32 cellular contexts compared by ENCODE assay signal in the genomic region with DNA sequence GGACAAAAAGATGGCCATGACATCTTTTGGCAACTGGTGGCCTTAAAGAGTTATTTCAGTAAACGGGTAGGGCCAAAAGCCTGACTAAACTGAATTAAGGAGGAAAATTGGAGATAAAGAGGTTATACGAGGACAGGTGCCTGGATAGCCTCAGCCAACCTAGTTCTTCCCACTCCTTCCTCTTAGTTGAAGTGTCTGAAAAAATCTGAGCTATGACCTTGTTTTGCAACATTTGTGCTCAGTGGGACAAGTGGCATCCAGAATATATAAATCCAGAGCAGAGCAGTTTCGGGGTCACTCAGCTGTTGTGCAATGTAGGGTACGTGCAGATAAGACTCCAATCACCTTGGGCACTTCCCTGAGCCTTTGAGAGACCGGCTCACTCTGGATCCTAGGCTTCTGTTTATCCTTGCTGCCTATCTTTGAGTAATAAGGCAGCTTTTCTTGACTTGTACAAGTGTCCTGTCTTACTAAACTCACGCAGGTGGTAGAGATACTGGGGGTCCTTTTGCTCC.
"Had no signal": no experiment of that assay in that cellular context is flagged by ENCODE, and none has a peak within 500 bp of the region (broad histone marks: within the 10 kb centered on the region; RNA-seq: fewer than 3 reads in every experiment).

No MANE protein-coding gene starts in this region.

- H3K4me1 ChIP-seq: adrenal gland, ascending aorta, breast epithelium, esophagus muscularis mucosa, foreskin keratinocyte, gastrocnemius medialis, heart left ventricle had no signal

- H3K9me3 ChIP-seq: adrenal gland, ascending aorta, gastrocnemius medialis had no signal

- H3K4me3 ChIP-seq: adrenal gland, ascending aorta, breast epithelium, cardiac muscle cell, coronary artery, dorsolateral prefrontal cortex, esophagus muscularis mucosa, gastrocnemius medialis, heart left ventricle had no signal

- DNase-seq: activated B cell treated with CpG ODN at 0.5 μM for 24 hours; activated CD4-positive, alpha-beta memory T cell treated with anti-CD3 and anti-CD28 coated beads for 36 hours; activated CD4-positive, alpha-beta T cell treated with anti-CD3 and anti-CD28 coated beads for 36 hours; activated CD4-positive, alpha-beta T cell treated with anti-CD3 and anti-CD28 coated beads, Interleukin-2, amount 10 ng/mL, durations not matched to agents 24 days and 14 days; activated CD8-positive, alpha-beta memory T cell treated with anti-CD3 and anti-CD28 coated beads, Interleukin-2, amount 10 ng/mL, durations not matched to agents 7 days and 5 days; activated CD8-positive, alpha-beta memory T cell treated with anti-CD3 and anti-CD28 coated beads, Interleukin-2, amount 50 U/mL, for 4 hours; activated CD8-positive, alpha-beta T cell treated with anti-CD3 and anti-CD28 coated beads, Interleukin-2, amount 10 ng/mL, durations not matched to agents 7 days and 5 days; activated effector memory CD4-positive, alpha-beta T cell treated with anti-CD3 and anti-CD28 coated beads, Interleukin-2, amount 50 U/mL, for 16 hours; activated naive CD4-positive, alpha-beta T cell treated with anti-CD3 and anti-CD28 coated beads for 36 hours; activated naive CD8-positive, alpha-beta T cell treated with anti-CD3 and anti-CD28 coated beads for 36 hours; activated naive CD8-positive, alpha-beta T cell treated with anti-CD3 and anti-CD28 coated beads, Interleukin-2, amount 50 U/mL, for 24 hours; activated T-cell treated with anti-CD3 and anti-CD28 coated beads, Interleukin-2, amount 50 U/mL, for 1 hour; activated T-cell treated with anti-CD3 and anti-CD28 coated beads, Interleukin-2, amount 50 U/mL, for 48 hours; amygdala; central memory CD4-positive, alpha-beta T cell; dorsolateral prefrontal cortex; effector memory CD4-positive, alpha-beta T cell; foreskin keratinocyte; gastrocnemius medialis; glutamatergic neuron; heart left ventricle; T-helper 1 cell; T-helper 17 cell; T1000; WERI-Rb-1 had no signal

- H3K27me3 ChIP-seq: adrenal gland, ascending aorta, cardiac muscle cell, esophagus muscularis mucosa, foreskin keratinocyte had no signal

- ATAC-seq: activated CD4-positive, alpha-beta T cell treated with anti-CD3 and anti-CD28 coated beads for 36 hours; activated CD4-positive, CD25-positive, alpha-beta regulatory T cell treated with anti-CD3 and anti-CD28 coated beads, Interleukin-2, amount 50 U/mL, for 24 hours; activated CD8-positive, alpha-beta memory T cell treated with anti-CD3 and anti-CD28 coated beads, Interleukin-2, amount 10 ng/mL, durations not matched to agents 7 days and 5 days; activated CD8-positive, alpha-beta T cell treated with anti-CD3 and anti-CD28 coated beads, Interleukin-2, amount 10 ng/mL, durations not matched to agents 7 days and 5 days; activated naive CD8-positive, alpha-beta T cell treated with anti-CD3 and anti-CD28 coated beads, Interleukin-2, amount 50 U/mL, for 24 hours; foreskin keratinocyte; gastrocnemius medialis; heart left ventricle; T-helper 17 cell had no signal

- H3K36me3 ChIP-seq: adrenal gland, ascending aorta, breast epithelium, cardiac muscle cell, esophagus muscularis mucosa, gastrocnemius medialis, heart left ventricle, WERI-Rb-1 had no signal

- H3K27ac ChIP-seq: adrenal gland, ascending aorta, breast epithelium, cardiac muscle cell, coronary artery, dorsolateral prefrontal cortex, esophagus muscularis mucosa, foreskin keratinocyte, gastrocnemius medialis, heart left ventricle, WERI-Rb-1 had no signal
